ENCODE assay signal across 14 cellular contexts in the genomic region with DNA sequence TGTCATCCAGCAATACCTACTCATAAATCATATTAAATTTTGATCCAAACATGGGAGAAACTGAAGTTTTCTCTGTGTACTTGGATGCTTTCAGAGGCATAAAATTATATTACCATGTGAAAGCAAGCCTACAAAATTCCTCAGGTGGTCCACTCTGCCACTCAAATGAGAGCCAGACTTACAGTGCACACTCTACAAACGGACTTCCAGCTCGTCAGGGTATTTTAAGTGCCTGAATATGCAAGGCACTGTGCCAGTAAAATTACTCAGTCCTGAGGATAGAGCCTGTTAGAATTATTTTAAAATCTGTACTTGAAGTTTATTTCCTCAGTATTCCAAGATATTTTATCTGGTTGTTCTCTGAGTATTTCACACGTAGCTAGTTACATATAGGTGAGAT. TPM values are rescaled to one million over a fixed set of nuclear protein-coding genes. Genes with fewer than 3 reads are reported as not detected.
A peak's percentile ranks its signal among the peaks of the same experiment; 100 is the strongest.
DNase-seq lines count a peak whose midpoint lies in the region; ATAC-seq and TF ChIP-seq lines count a peak whose summit lies in the region.
"Had no signal": no experiment of that assay in that cellular context is flagged by ENCODE, and none has a peak within 500 bp of the region (broad histone marks: within the 10 kb centered on the region; RNA-seq: fewer than 3 reads in every experiment).

No MANE protein-coding gene starts in this region.

- ATAC-seq in CD4-positive, alpha-beta T cell (ENCODE audit: poor library complexity): no peak
- ATAC-seq in GM21515 (IDR thresholded peaks at IDR 0.05; ENCODE audit: unreplicated experiment) (no peak), GM21723 (IDR thresholded peaks at IDR 0.05; ENCODE audit: unreplicated experiment) (no peak)
- ATAC-seq: CD8-positive, alpha-beta T cell had no signal

- TF ChIP-seq CTCF in CD4-positive, alpha-beta T cell (IDR thresholded peaks at IDR 0.05): no peak

- H3K4me3 Mint-ChIP-seq in CD4-positive, alpha-beta T cell: no peak overlapping the region
- H3K4me3 Mint-ChIP-seq: CD8-positive, alpha-beta T cell had no signal

- peaks cover 16% of the 10 kb centered on the region for H3K36me3 Mint-ChIP-seq in CD4-positive, alpha-beta T cell (ENCODE audit: low read depth)

- no peaks in the 10 kb centered on the region for H3K9me3 Mint-ChIP-seq in CD4-positive, alpha-beta T cell
- H3K9me3 Mint-ChIP-seq: CD8-positive, alpha-beta T cell had no signal

- POLR2A ChIA-PET in CD4-positive, alpha-beta T cell (lab: Charles Lee): interaction anchor here (1.0 kb wide), 1 partner anchor 45 kb away, joined by 3 read pairs; no protein-coding TSS in a partner anchor

- no peaks in the 10 kb centered on the region; the same call in 1 of the 2 replicates for H3K36me3 ChIP-seq in MG63

- no peaks in the 10 kb centered on the region for H3K9me3 ChIP-seq in CD4-positive, alpha-beta T cell (ENCODE audit: control insufficient read depth, low read length)
- no peaks in the 10 kb centered on the region for H3K9me3 ChIP-seq in MG63
- H3K9me3 ChIP-seq: lower lobe of right lung had no signal

- no peak overlapping the region for H3K4me3 ChIP-seq in MG63
- H3K4me3 ChIP-seq: lower lobe of right lung had no signal

- no peak overlapping the region for H3K27ac ChIP-seq in CD4-positive, alpha-beta T cell (ENCODE audit: low read depth, low read length)
- H3K27ac ChIP-seq: lower lobe of right lung had no signal

- CTCF ChIA-PET in CD4-positive, alpha-beta T cell (lab: Charles Lee): interaction anchor here (2.3 kb wide), 1 partner anchor 140 kb away, joined by 5 read pairs; no protein-coding TSS in a partner anchor

- H3K4me1 Mint-ChIP-seq in CD4-positive, alpha-beta T cell (ENCODE audit: low read depth): peaks cover 66% of the 10 kb centered on the region

- no peaks in the 10 kb centered on the region for H3K27me3 ChIP-seq in CD4-positive, alpha-beta T cell (ENCODE audit: control insufficient read depth, insufficient read depth, low read length)
- no peaks in the 10 kb centered on the region for H3K27me3 ChIP-seq in MG63

- H3K27ac Mint-ChIP-seq in CD4-positive, alpha-beta T cell: peak overlapping the region; percentile 19

- intact Hi-C loops in CD4-positive, alpha-beta T cell (cut with DNase I, micrococcal nuclease): no loop called here

- no peaks in the 10 kb centered on the region for H3K27me3 Mint-ChIP-seq in CD4-positive, alpha-beta T cell

- no peak for DNase-seq in CD4-positive, alpha-beta T cell
- DNase-seq in MG63 (peak; percentile 12), dedifferentiated amniotic fluid mesenchymal stem cell (ENCODE audit: extremely low spot score) (peak; percentile 60), myocyte (ENCODE audit: low read depth) (peak; percentile 72), OCI-M1 (lab: John Stamatoyannopoulos, UW) (no peak), NCI-H1417 (lab: John Stamatoyannopoulos, UW) (no peak)
- DNase-seq: CD8-positive, alpha-beta T cell; cerebellar nuclear complex; lower lobe of right lung; NCI-H1417 treated with DMSO at 0.1 percent for 48 hours; NCI-H526 treated with DMSO at 0.1 percent for 48 hours; occipital lobe had no signal

RNA-seq across cellular contexts. Expression of a gene that starts 54.5 kb away (rescaled TPM):
- 10 to 100 TPM; 32.9 to 35.0 TPM for total RNA-seq in CD4-positive, alpha-beta T cell
- 5.0 and 19.1 TPM in 2 replicates for total RNA-seq in MG63 (2014; rRNA removed; shearing (Covaris generic); ENCODE audit: low replicate concordance)
- total RNA-seq in myocyte: 15.8 and 17.3 TPM in 2 replicates
- polyA plus RNA-seq in myocyte (2012): 5.9 TPM

RNA-seq across cellular contexts. Expression of a gene that starts 58.7 kb away (rescaled TPM):
- 100 to 1,000 TPM; 136 to 147 TPM for total RNA-seq in CD4-positive, alpha-beta T cell
- 21.5 and 28.0 TPM in 2 replicates for total RNA-seq in MG63 (2014; rRNA removed; shearing (Covaris generic); ENCODE audit: low replicate concordance)
- total RNA-seq in myocyte: 12.7 and 24.4 TPM in 2 replicates
- 20.4 TPM for polyA plus RNA-seq in myocyte (2012)

Comparison
In these comparisons a context has a peak if more than half of its experiments do, and no peak if none do; other contexts are left out.
1. DNase-seq: peak in MG63 (single experiment), dedifferentiated amniotic fluid mesenchymal stem cell (single experiment) and myocyte (single experiment); none in CD4-positive, alpha-beta T cell (0 of 10), OCI-M1 (single experiment) and NCI-H1417 (0 of 3).